In the genomic region with DNA sequence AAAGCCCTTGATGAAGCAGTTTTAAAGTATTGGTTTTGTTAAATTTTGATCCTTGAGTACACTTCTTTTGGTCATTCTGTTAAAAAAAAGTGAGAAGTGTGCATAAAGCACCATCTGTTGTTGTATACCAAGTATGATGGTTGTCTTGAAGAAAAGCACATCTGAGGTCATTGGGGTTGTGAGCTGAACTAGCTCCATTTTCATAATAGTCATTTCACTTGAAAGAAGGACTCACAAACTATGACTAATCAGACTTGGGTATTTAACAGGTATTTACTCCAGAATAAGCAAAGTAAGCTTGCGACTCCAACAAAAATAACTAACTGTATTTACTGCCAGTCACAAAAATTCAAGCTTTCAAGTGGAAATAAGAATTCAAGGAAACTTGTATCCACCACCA, we compare ENCODE assay signal across 23 cellular contexts. TPM values are rescaled to one million over a fixed set of nuclear protein-coding genes. Genes with fewer than 3 reads are reported as not detected.
DNase-seq lines count a peak whose midpoint lies in the region; ATAC-seq and TF ChIP-seq lines count a peak whose summit lies in the region.
"Had no signal": no experiment of that assay in that cellular context is flagged by ENCODE, and none has a peak within 500 bp of the region (broad histone marks: within the 10 kb centered on the region; RNA-seq: fewer than 3 reads in every experiment).

No MANE protein-coding gene starts in this region.

- H3K36me3 ChIP-seq in BLaER1, result no peaks in the 10 kb centered on the region
- H3K36me3 ChIP-seq in IMR-90 (ENCODE audit: control insufficient read depth, insufficient read depth, low read length), result no peaks in the 10 kb centered on the region

- ATAC-seq in IMR-90 (ENCODE audit: low read depth) (no peak), HG02642 (IDR thresholded peaks at IDR 0.05; ENCODE audit: poor library complexity, unreplicated experiment) (no peak), HG02885 (IDR thresholded peaks at IDR 0.05; ENCODE audit: poor library complexity, unreplicated experiment) (no peak)
- no peak for ATAC-seq in activated CD8-positive, alpha-beta memory T cell treated with anti-CD3 and anti-CD28 coated beads, Interleukin-2, amount 10 ng/mL, durations not matched to agents 7 days and 5 days
- ATAC-seq: GM23338, Panc1 had no signal

- H3K9me1 ChIP-seq in IMR-90 (ENCODE audit: insufficient read depth, low read length), result 0 out of 2 replicates have a peak, but pooled peaks cover 3% of the 10 kb centered on the region

- no TSS peak for BruUV-seq in IMR-90 (replicated peaks; lab: Mats Ljungman, UMichigan)

- H3K4me3 ChIP-seq in BLaER1 (no peak overlapping the region), IMR-90 (ENCODE audit: insufficient read depth, low read depth, low read length) (no peak overlapping the region)
- H3K4me3 ChIP-seq: GM23338 had no signal

- peak overlapping the region; percentile 58; the same call in 1 of the 2 replicates for H4K5ac ChIP-seq in IMR-90 (ENCODE audit: low read depth, low read length)

- POLR2A ChIA-PET in IMR-90 (lab: Charles Lee; ENCODE audit: unreplicated experiment), result no interaction called here

- H2AK9ac ChIP-seq in IMR-90 (replicated peaks; ENCODE audit: low read depth, low read length, poor library complexity), result no peak overlapping the region

- H3K4me2 ChIP-seq in BLaER1 (peak overlapping the region; percentile 78; the same call in 1 of the 2 replicates), IMR-90 (ENCODE audit: low read depth, low read length) (no peak overlapping the region)
- H3K4me2 ChIP-seq: GM23338, SK-N-SH had no signal

- no peak overlapping the region for H3K56ac ChIP-seq in IMR-90 (ENCODE audit: extremely low read depth, insufficient read depth, low read length)

- H3K27me3 Mint-ChIP-seq in activated CD8-positive, alpha-beta memory T cell treated with anti-CD3 and anti-CD28 coated beads, Interleukin-2, amount 10 ng/mL, durations not matched to agents 7 days and 5 days, result peaks cover 9% of the 10 kb centered on the region

- no peak for TF ChIP-seq POLR2A in IMR-90 (IDR thresholded peaks at IDR 0.05; ENCODE audit: low read depth, low read length)

- H3K4me1 Mint-ChIP-seq in activated CD8-positive, alpha-beta memory T cell treated with anti-CD3 and anti-CD28 coated beads, Interleukin-2, amount 10 ng/mL, durations not matched to agents 7 days and 5 days, result peaks cover 12% of the 10 kb centered on the region

- no peaks in the 10 kb centered on the region for H3K9me3 Mint-ChIP-seq in activated CD8-positive, alpha-beta memory T cell treated with anti-CD3 and anti-CD28 coated beads, Interleukin-2, amount 10 ng/mL, durations not matched to agents 7 days and 5 days (ENCODE audit: low read depth)
- H3K9me3 Mint-ChIP-seq: CD4-positive, alpha-beta T cell; GM23338 had no signal

- DNase-seq in IMR-90 (peak; percentile 61), astrocyte of the hippocampus (ENCODE audit: low read depth, low spot score) (peak; percentile 53), kidney tubule cell (ENCODE audit: low spot score) (peak; percentile 29)
- DNase-seq in activated CD8-positive, alpha-beta memory T cell treated with anti-CD3 and anti-CD28 coated beads, Interleukin-2, amount 10 ng/mL, durations not matched to agents 7 days and 5 days, result no peak
- DNase-seq: AML-193; Calu3; CD4-positive, alpha-beta T cell; DMS79 treated with DMSO at 0.1 percent for 48 hours; GF-D8; Kasumi-1; MV-4-11; NCI-H1417 treated with DMSO at 0.1 percent for 48 hours; NCI-H2081; NCI-H2227 treated with DMSO at 0.1 percent for 48 hours; NCI-H524 treated with DMSO at 0.1 percent for 48 hours; NK-92 treated with Interleukin-12 subunit alpha and Interleukin-12 subunit beta, amount 100 ng/mL, for 24 hours; Right ventricle myocardium superior; SK-N-SH had no signal

- peak overlapping the region; percentile 88 for H3K14ac ChIP-seq in IMR-90 (replicated peaks; ENCODE audit: low read depth, low read length)

- H3K4me3 Mint-ChIP-seq in activated CD8-positive, alpha-beta memory T cell treated with anti-CD3 and anti-CD28 coated beads, Interleukin-2, amount 10 ng/mL, durations not matched to agents 7 days and 5 days, result no peak overlapping the region
- H3K4me3 Mint-ChIP-seq: CD4-positive, alpha-beta T cell; GM23338 had no signal

- no peaks in the 10 kb centered on the region for H3K36me3 Mint-ChIP-seq in activated CD8-positive, alpha-beta memory T cell treated with anti-CD3 and anti-CD28 coated beads, Interleukin-2, amount 10 ng/mL, durations not matched to agents 7 days and 5 days

- peak overlapping the region; percentile 53; the same call in 1 of the 3 replicates for H2BK15ac ChIP-seq in IMR-90 (ENCODE audit: low read depth, low read length)

- H3K27ac Mint-ChIP-seq in activated CD8-positive, alpha-beta memory T cell treated with anti-CD3 and anti-CD28 coated beads, Interleukin-2, amount 10 ng/mL, durations not matched to agents 7 days and 5 days, result no peak overlapping the region
- H3K27ac Mint-ChIP-seq: CD4-positive, alpha-beta T cell had no signal

- no peak for TF ChIP-seq CTCF in IMR-90 (conservative IDR thresholded peaks at IDR 0.05; ENCODE audit: low read depth, low read length)

- peak overlapping the region; percentile 79; the same call in 1 of the 2 replicates for H3K4ac ChIP-seq in IMR-90 (ENCODE audit: low read depth, low read length)

- peaks cover 4 to 19% of the 10 kb centered on the region in 2 experiments; a peak in 3 of 4 replicates for H3K79me1 ChIP-seq in IMR-90 (ENCODE audit: low read depth in 1 of 2, low read length in 2 of 2)

- in situ Hi-C loops in IMR-90 (cut with MboI; ENCODE audit: low sequenced_read_pairs), result no loop called here

- CTCF ChIA-PET in IMR-90 (lab: Yijun Ruan, JAX), result interaction anchor here (0.5 to 1.2 kb wide), 5 partner anchors 10 to 271 kb away, joined by 3 to 4 read pairs (median 3); no protein-coding TSS in a partner anchor
- CTCF ChIA-PET in activated CD8-positive, alpha-beta memory T cell treated with anti-CD3 and anti-CD28 coated beads, Interleukin-2, amount 10 ng/mL, durations not matched to agents 7 days and 5 days (lab: Charles Lee), result interaction anchor here (1.1 kb wide), 1 partner anchor 221 kb away, joined by 3 read pairs; no protein-coding TSS in a partner anchor

- dilution Hi-C loops in IMR-90 (cut with HindIII; ENCODE audit: low sequenced_read_pairs, unreplicated experiment), result no loop called here

- H3K9me3 ChIP-seq in BLaER1 (no peaks in the 10 kb centered on the region), IMR-90 (ENCODE audit: control insufficient read depth, insufficient read depth, low read length) (no peaks in the 10 kb centered on the region)
- H3K9me3 ChIP-seq: SK-N-SH had no signal

- H4K91ac ChIP-seq in IMR-90 (ENCODE audit: insufficient read depth, low read depth, low read length), result peak overlapping the region; percentile 75

- no CpG with 5 or more reads among the region's 1 CpG for WGBS in IMR-90 (ENCODE audit: extremely low coverage in 2 of 2, insufficient read length in 1 of 2), 2 experiments

- H3K27me3 ChIP-seq in BLaER1, result no peaks in the 10 kb centered on the region
- H3K27me3 ChIP-seq in IMR-90 (ENCODE audit: control insufficient read depth, insufficient read depth, low read length), result no peaks in the 10 kb centered on the region

- 0 out of 4 replicates have a peak overlapping the region, but pooled peaks of 1 of the 2 experiments have one; percentile 25 for H4K8ac ChIP-seq in IMR-90 (ENCODE audit: low read depth in 2 of 2, low read length in 2 of 2)

- H3K9ac ChIP-seq in BLaER1, result no peak overlapping the region
- H3K9ac ChIP-seq in IMR-90 (ENCODE audit: low read depth, low read length), result no peak overlapping the region
- H3K9ac ChIP-seq: SK-N-SH had no signal

- H3K23ac ChIP-seq in IMR-90 (ENCODE audit: low read depth, low read length), result peak overlapping the region; percentile 72; the same call in 1 of the 2 replicates

- no peak overlapping the region for H3K27ac ChIP-seq in BLaER1
- no peak overlapping the region for H3K27ac ChIP-seq in IMR-90 (ENCODE audit: insufficient read depth, low read length)

- no peak for TF ChIP-seq RAD21 in IMR-90 (IDR thresholded peaks at IDR 0.05; ENCODE audit: low read length)

- peak overlapping the region; percentile 90; the same call in 1 of the 2 replicates for H3K18ac ChIP-seq in IMR-90 (ENCODE audit: low read depth, low read length)

- H3K4me1 ChIP-seq in BLaER1, result peaks cover 67% of the 10 kb centered on the region
- H3K4me1 ChIP-seq in IMR-90 (ENCODE audit: control insufficient read depth, insufficient read depth, low read length), result peaks cover 17% of the 10 kb centered on the region; the same call in 1 of the 2 replicates

- peak overlapping the region; percentile 68 for H2BK120ac ChIP-seq in IMR-90 (ENCODE audit: low read depth, low read length)

- no peaks in the 10 kb centered on the region for H4K20me1 ChIP-seq in BLaER1
- H4K20me1 ChIP-seq in IMR-90 (ENCODE audit: insufficient read depth, low read length), result no peaks in the 10 kb centered on the region

- intact Hi-C loops in IMR-90 (cut with micrococcal nuclease), result loop anchor here (5.0 kb wide), 1 partner anchor 123 kb away; no protein-coding TSS in a partner anchor

- peak overlapping the region; percentile 88 for H2BK20ac ChIP-seq in IMR-90 (ENCODE audit: low read depth, low read length)

- no peak overlapping the region for H2AK5ac ChIP-seq in IMR-90 (ENCODE audit: low read depth, low read length)

- H2AFZ ChIP-seq in IMR-90 (replicated peaks; ENCODE audit: low read length, poor library complexity), result no peak overlapping the region
- H2AFZ ChIP-seq: GM23338 had no signal

- H2BK5ac ChIP-seq in IMR-90 (ENCODE audit: low read depth, low read length, poor library complexity, severe bottlenecking), result peak overlapping the region; percentile 70

TF ChIP-seq in IMR-90, 13 proteins besides CTCF, POLR2A, EP300 and RAD21:
- TF ChIP-seq, protein P1, sequence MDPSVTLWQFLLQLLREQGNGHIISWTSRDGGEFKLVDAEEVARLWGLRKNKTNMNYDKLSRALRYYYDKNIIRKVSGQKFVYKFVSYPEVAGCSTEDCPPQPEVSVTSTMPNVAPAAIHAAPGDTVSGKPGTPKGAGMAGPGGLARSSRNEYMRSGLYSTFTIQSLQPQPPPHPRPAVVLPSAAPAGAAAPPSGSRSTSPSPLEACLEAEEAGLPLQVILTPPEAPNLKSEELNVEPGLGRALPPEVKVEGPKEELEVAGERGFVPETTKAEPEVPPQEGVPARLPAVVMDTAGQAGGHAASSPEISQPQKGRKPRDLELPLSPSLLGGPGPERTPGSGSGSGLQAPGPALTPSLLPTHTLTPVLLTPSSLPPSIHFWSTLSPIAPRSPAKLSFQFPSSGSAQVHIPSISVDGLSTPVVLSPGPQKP (IDR thresholded peaks at IDR 0.05; ENCODE audit: borderline replicate concordance, low read depth, low read length), result no peak
- TF ChIP-seq CEBPB (IDR thresholded peaks at IDR 0.05; ENCODE audit: low read depth, low read length), result no peak

RNA-seq across cellular contexts. Expression of a gene that starts 35.1 kb away (rescaled TPM):
- 54.4 and 58.4 TPM in 2 replicates for total RNA-seq in IMR-90 (2012; rRNA removed)
- 65.3 and 66.9 TPM in 2 replicates for polyA plus RNA-seq in IMR-90 (2012; rRNA removed)
- 19.4 and 37.8 TPM in 2 replicates for polyA plus RNA-seq in IMR-90 (2012; cell fraction: cytosol; rRNA removed)
- 4.6 and 47.5 TPM in 2 replicates for polyA plus RNA-seq in IMR-90 (2012; cell fraction: nucleus; rRNA removed; ENCODE audit: low replicate concordance)
- 1 to 10 TPM; 1.7 to 4.5 TPM for total RNA-seq in activated CD8-positive, alpha-beta memory T cell treated with anti-CD3 and anti-CD28 coated beads, Interleukin-2, amount 10 ng/mL, durations not matched to agents 7 days and 5 days

Comparison
In these comparisons a context has a peak if more than half of its experiments do, and no peak if none do; other contexts are left out.
1. RNA of a gene that starts 35.1 kb away (total RNA-seq): 54.4 to 58.4 TPM in IMR-90; 1.7 to 4.5 TPM in activated CD8-positive, alpha-beta memory T cell treated with anti-CD3 and anti-CD28 coated beads, Interleukin-2, amount 10 ng/mL, durations not matched to agents 7 days and 5 days; every median in the first group is over 10 times any median in the second.